In genomic region chr1:227948493-227949260, GRCh38 we compare ENCODE assay signal across 8 cellular contexts. TPM values are rescaled to one million over a fixed set of nuclear protein-coding genes. Genes with fewer than 3 reads are reported as not detected.
DNase-seq lines count a peak whose midpoint lies in the region; ATAC-seq and TF ChIP-seq lines count a peak whose summit lies in the region.

No MANE protein-coding gene starts in this region.

- H3K4me3 Mint-ChIP-seq in activated naive CD4-positive, alpha-beta T cell treated with anti-CD3 and anti-CD28 coated beads, Interleukin-2, amount 50 U/mL, for 24 hours, result peak overlapping the region; percentile 59
- peak overlapping the region; percentile 63 for H3K4me3 Mint-ChIP-seq in activated naive CD8-positive, alpha-beta T cell treated with anti-CD3 and anti-CD28 coated beads for 36 hours

- H3K4me3 ChIP-seq in left lung (peak overlapping the region; percentile 41 to 48), upper lobe of right lung (peak overlapping the region; percentile 49)

- H3K9me3 Mint-ChIP-seq in activated naive CD4-positive, alpha-beta T cell treated with anti-CD3 and anti-CD28 coated beads, Interleukin-2, amount 50 U/mL, for 24 hours, result no peaks in the 10 kb centered on the region
- no peaks in the 10 kb centered on the region for H3K9me3 Mint-ChIP-seq in activated naive CD8-positive, alpha-beta T cell treated with anti-CD3 and anti-CD28 coated beads for 36 hours

- intact Hi-C loops in left lung (cut with DNase I), result loop anchor here (5.0 to 10.0 kb wide), 3 partner anchors 184 to 464 kb away; no protein-coding TSS in a partner anchor
- intact Hi-C loops in upper lobe of right lung (cut with DNase I), result loop anchor here (5.0 to 10.0 kb wide), 2 partner anchors 186 to 464 kb away; no protein-coding TSS in a partner anchor

- no peaks in the 10 kb centered on the region for H3K9me3 ChIP-seq in left lung
- no peaks in the 10 kb centered on the region for H3K9me3 ChIP-seq in upper lobe of right lung

- peaks cover 3% of the 10 kb centered on the region for H3K27me3 Mint-ChIP-seq in activated naive CD4-positive, alpha-beta T cell treated with anti-CD3 and anti-CD28 coated beads, Interleukin-2, amount 50 U/mL, for 24 hours
- peaks cover 16% of the 10 kb centered on the region for H3K27me3 Mint-ChIP-seq in activated naive CD8-positive, alpha-beta T cell treated with anti-CD3 and anti-CD28 coated beads for 36 hours

- no peak overlapping the region for H3K27ac Mint-ChIP-seq in activated naive CD4-positive, alpha-beta T cell treated with anti-CD3 and anti-CD28 coated beads, Interleukin-2, amount 50 U/mL, for 24 hours
- no peak overlapping the region for H3K27ac Mint-ChIP-seq in activated naive CD8-positive, alpha-beta T cell treated with anti-CD3 and anti-CD28 coated beads for 36 hours

- DNase-seq in activated naive CD4-positive, alpha-beta T cell treated with anti-CD3 and anti-CD28 coated beads, Interleukin-2, amount 50 U/mL, for 16 hours, result no peak
- DNase-seq in activated naive CD8-positive, alpha-beta T cell treated with anti-CD3 and anti-CD28 coated beads for 36 hours, result no peak
- DNase-seq in left lung, result peak in 1 of 2 donors; percentile 44
- peak; percentile 58 for DNase-seq in upper lobe of right lung
- no peak for DNase-seq in NCI-H1436 treated with DMSO at 0.1 percent for 48 hours (lab: John Stamatoyannopoulos, UW)
- DNase-seq in NK-92 treated with Interleukin-12 subunit alpha and Interleukin-12 subunit beta, amount 100 ng/mL, for 24 hours (lab: John Stamatoyannopoulos, UW), result no peak
- DNase-seq in medulla oblongata (ENCODE audit: extremely low spot score), result no peak

- no peaks in the 10 kb centered on the region for H3K36me3 Mint-ChIP-seq in activated naive CD4-positive, alpha-beta T cell treated with anti-CD3 and anti-CD28 coated beads, Interleukin-2, amount 50 U/mL, for 24 hours
- H3K36me3 Mint-ChIP-seq in activated naive CD8-positive, alpha-beta T cell treated with anti-CD3 and anti-CD28 coated beads for 36 hours, result no peaks in the 10 kb centered on the region

- no peaks in the 10 kb centered on the region for H3K36me3 ChIP-seq in left lung
- H3K36me3 ChIP-seq in upper lobe of right lung, result no peaks in the 10 kb centered on the region

- H3K27ac ChIP-seq in left lung, result no peak overlapping the region
- H3K27ac ChIP-seq in upper lobe of right lung, result peak overlapping the region; percentile 47

- ATAC-seq in left lung (no peak), upper lobe of right lung (no peak)

- H3K4me1 Mint-ChIP-seq in activated naive CD4-positive, alpha-beta T cell treated with anti-CD3 and anti-CD28 coated beads, Interleukin-2, amount 50 U/mL, for 24 hours, result peaks cover 6% of the 10 kb centered on the region
- H3K4me1 Mint-ChIP-seq in activated naive CD8-positive, alpha-beta T cell treated with anti-CD3 and anti-CD28 coated beads for 36 hours, result peaks cover 3% of the 10 kb centered on the region

- TF ChIP-seq CTCF in left lung (IDR thresholded peaks at IDR 0.05), result no peak
- no peak for TF ChIP-seq CTCF in upper lobe of right lung (IDR thresholded peaks at IDR 0.05)

- H3K27me3 ChIP-seq in left lung, result peaks cover 0 to 72% of the 10 kb centered on the region in 2 donors
- peaks cover 11% of the 10 kb centered on the region for H3K27me3 ChIP-seq in upper lobe of right lung

- peaks cover 12 to 30% of the 10 kb centered on the region in 2 donors for H3K4me1 ChIP-seq in left lung
- peaks cover 22% of the 10 kb centered on the region for H3K4me1 ChIP-seq in upper lobe of right lung

RNA-seq across cellular contexts. Expression of gene WNT9A, which starts 0.9 kb away (rescaled TPM):
- total RNA-seq in activated naive CD8-positive, alpha-beta T cell treated with anti-CD3 and anti-CD28 coated beads for 36 hours, result not detected
- 1 to 10 TPM; 4.6 to 8.5 TPM for total RNA-seq in left lung
- total RNA-seq in upper lobe of right lung, result 10.2 TPM

RNA-seq across cellular contexts. Expression of gene WNT3A, which starts 58.1 kb away (rescaled TPM):
- total RNA-seq in activated naive CD8-positive, alpha-beta T cell treated with anti-CD3 and anti-CD28 coated beads for 36 hours, result not detected
- total RNA-seq in left lung, result 1 to 10 TPM in 1 of 2 donors, under 1 TPM in 1; 0.96 to 1.5 TPM
- total RNA-seq in upper lobe of right lung, result 10.1 TPM

Comparison
In these comparisons a context has a peak if more than half of its experiments do, and no peak if none do; other contexts are left out.
1. RNA of gene WNT9A, which starts 0.9 kb away (total RNA-seq): 10.2 TPM in upper lobe of right lung (single experiment) and 4.6 to 8.5 TPM in left lung; not detected in activated naive CD8-positive, alpha-beta T cell treated with anti-CD3 and anti-CD28 coated beads for 36 hours; every median in the first group is over 4 times any median in the second.